27 cellular contexts compared by ENCODE assay signal in genomic region chr7:117803476-117803875, GRCh38.
"Had no signal": no experiment of that assay in that cellular context is flagged by ENCODE, and none has a peak within 500 bp of the region (broad histone marks: within the 10 kb centered on the region; RNA-seq: fewer than 3 reads in every experiment).

No MANE protein-coding gene starts in this region.

- H3K27me3 ChIP-seq: MG63, SJCRH30 had no signal

- H3K27ac ChIP-seq: PC-9, SJCRH30, SK-N-MC, WERI-Rb-1 had no signal

- DNase-seq: activated CD4-positive, alpha-beta memory T cell treated with anti-CD3 and anti-CD28 coated beads, Interleukin-2, amount 10 ng/mL, durations not matched to agents 7 days and 5 days; activated CD4-positive, alpha-beta T cell treated with anti-CD3 and anti-CD28 coated beads for 1 hour; activated CD4-positive, alpha-beta T cell treated with anti-CD3 and anti-CD28 coated beads for 48 hours; activated CD4-positive, CD25-positive, alpha-beta regulatory T cell; activated gamma-delta T cell treated with Interleukin-2 at 50 U/mL for 16 hours; activated naive CD4-positive, alpha-beta T cell treated with anti-CD3 and anti-CD28 coated beads for 36 hours; activated T-cell treated with anti-CD3 and anti-CD28 coated beads, Interleukin-2, amount 50 U/mL, for 24 hours; anterior cingulate cortex; Kasumi-1; KG1; MG63; NCI-H1048; NCI-H1105 treated with DMSO at 0.1 percent for 48 hours; NCI-H1436; NCI-H1694 treated with DMSO at 0.1 percent for 48 hours; NCI-H2029; NCI-H510A; NCI-H526; NCI-H748 treated with DMSO at 0.1 percent for 48 hours; NK-92 treated with Interleukin-12 subunit alpha and Interleukin-12 subunit beta, amount 100 ng/mL, for 24 hours; PC-9; SHP77; SJCRH30; T1000; WERI-Rb-1 had no signal

- H3K4me3 ChIP-seq: MG63, PC-9, SJCRH30, SK-N-MC had no signal

- ATAC-seq: activated naive CD4-positive, alpha-beta T cell treated with anti-CD3 and anti-CD28 coated beads, Interleukin-2, amount 50 U/mL, for 72 hours had no signal

- H3K4me2 ChIP-seq: PC-9 had no signal

- H3K4me1 ChIP-seq: SJCRH30 had no signal

- H3K36me3 ChIP-seq: MG63, SJCRH30, WERI-Rb-1 had no signal
